In genomic region chr16:85523602-85524364, GRCh38 we compare ENCODE assay signal across 9 cellular contexts.
DNase-seq lines count a peak whose midpoint lies in the region; ATAC-seq and TF ChIP-seq lines count a peak whose summit lies in the region.
"Had no signal": no experiment of that assay in that cellular context is flagged by ENCODE, and none has a peak within 500 bp of the region (broad histone marks: within the 10 kb centered on the region; RNA-seq: fewer than 3 reads in every experiment).

No MANE protein-coding gene starts in this region.

- no peak overlapping the region for H3K27ac Mint-ChIP-seq in activated CD4-positive, alpha-beta T cell treated with anti-CD3 and anti-CD28 coated beads, Interleukin-2, amount 10 ng/mL, durations not matched to agents 7 days and 5 days

- H3K27me3 ChIP-seq in RWPE2 (ENCODE audit: insufficient read depth, poor library complexity, severe bottlenecking) (no peaks in the 10 kb centered on the region), heart right ventricle (no peaks in the 10 kb centered on the region), testis (no peaks in the 10 kb centered on the region)

- no peaks in the 10 kb centered on the region for H3K36me3 Mint-ChIP-seq in activated CD4-positive, alpha-beta T cell treated with anti-CD3 and anti-CD28 coated beads, Interleukin-2, amount 10 ng/mL, durations not matched to agents 7 days and 5 days (ENCODE audit: low read depth)

- no peaks in the 10 kb centered on the region for H3K9me3 ChIP-seq in RWPE2 (ENCODE audit: severe bottlenecking)
- no peaks in the 10 kb centered on the region for H3K9me3 ChIP-seq in heart right ventricle
- H3K9me3 ChIP-seq in testis, result no peaks in the 10 kb centered on the region

- H3K36me3 ChIP-seq in RWPE2 (ENCODE audit: low read depth), result no peaks in the 10 kb centered on the region
- H3K36me3 ChIP-seq in heart right ventricle, result no peaks in the 10 kb centered on the region
- no peaks in the 10 kb centered on the region for H3K36me3 ChIP-seq in testis (ENCODE audit: low read depth, missing control alignments)

- WGBS in heart right ventricle, 2 donors, result 42% methylated on average over 22 of the region's 22 CpGs
- 56 to 58% methylated on average over 4 to 22 of the region's 22 CpGs for WGBS in testis, 2 donors

- intact Hi-C loops in heart right ventricle (cut with DNase I), result no loop called here
- intact Hi-C loops in testis (cut with DNase I; ENCODE audit: low total_unique reads), result no loop called here

- peak; percentile 37 for ATAC-seq in RWPE2 (ENCODE audit: low read depth)
- peak; percentile 50 to 80 (median 74) for ATAC-seq in heart right ventricle
- no peak for ATAC-seq in GM21529 (IDR thresholded peaks at IDR 0.05; ENCODE audit: unreplicated experiment)
- ATAC-seq in HG03432 (IDR thresholded peaks at IDR 0.05; ENCODE audit: unreplicated experiment), result no peak

- no peak for TF ChIP-seq POLR2A in testis (IDR thresholded peaks at IDR 0.05)

- CTCF ChIA-PET in activated CD4-positive, alpha-beta T cell treated with anti-CD3 and anti-CD28 coated beads, Interleukin-2, amount 10 ng/mL, durations not matched to agents 7 days and 5 days (lab: Charles Lee), result no interaction called here

- no peaks in the 10 kb centered on the region for H3K4me1 Mint-ChIP-seq in activated CD4-positive, alpha-beta T cell treated with anti-CD3 and anti-CD28 coated beads, Interleukin-2, amount 10 ng/mL, durations not matched to agents 7 days and 5 days

- no peak overlapping the region for H3K4me3 ChIP-seq in RWPE2 (ENCODE audit: severe bottlenecking)
- peak overlapping the region in 3 of 10 donors; percentile 4 to 21 (median 12) for H3K4me3 ChIP-seq in heart right ventricle
- H3K4me3 ChIP-seq in testis, result no peak overlapping the region

- H3K27me3 Mint-ChIP-seq in activated CD4-positive, alpha-beta T cell treated with anti-CD3 and anti-CD28 coated beads, Interleukin-2, amount 10 ng/mL, durations not matched to agents 7 days and 5 days, result no peaks in the 10 kb centered on the region

- peak overlapping the region; percentile 83 for H3K27ac ChIP-seq in RWPE2 (ENCODE audit: poor library complexity, severe bottlenecking)
- H3K27ac ChIP-seq in heart right ventricle, result peak overlapping the region in 7 of 10 donors; percentile 5 to 61 (median 42)
- no peak overlapping the region for H3K27ac ChIP-seq in testis
- H3K27ac ChIP-seq: KMS-11 had no signal

- no peak overlapping the region for H3K4me3 Mint-ChIP-seq in activated CD4-positive, alpha-beta T cell treated with anti-CD3 and anti-CD28 coated beads, Interleukin-2, amount 10 ng/mL, durations not matched to agents 7 days and 5 days

- peaks cover 43% of the 10 kb centered on the region for H3K4me1 ChIP-seq in RWPE2 (ENCODE audit: insufficient read depth, poor library complexity, severe bottlenecking)
- H3K4me1 ChIP-seq in heart right ventricle, result peaks cover 16 to 43% (median 29%) of the 10 kb centered on the region in 9 donors
- peaks cover 28% of the 10 kb centered on the region for H3K4me1 ChIP-seq in testis

- DNase-seq in NCI-H1417 (lab: John Stamatoyannopoulos, UW) (peak in 2 of 3 experiments; percentile 75 to 86), NCI-H1417 treated with DMSO at 0.1 percent for 48 hours (lab: John Stamatoyannopoulos, UW) (no peak), RWPE2 (ENCODE audit: low spot score) (no peak), heart right ventricle (peak; percentile 59 to 72), testis (peak; percentile 65)
- DNase-seq in activated CD4-positive, alpha-beta T cell treated with anti-CD3 and anti-CD28 coated beads, Interleukin-2, amount 10 ng/mL, durations not matched to agents 7 days and 5 days, result no peak

- no peaks in the 10 kb centered on the region for H3K9me3 Mint-ChIP-seq in activated CD4-positive, alpha-beta T cell treated with anti-CD3 and anti-CD28 coated beads, Interleukin-2, amount 10 ng/mL, durations not matched to agents 7 days and 5 days

- no peak for TF ChIP-seq CTCF in RWPE2 (IDR thresholded peaks at IDR 0.05; ENCODE audit: poor library complexity, severe bottlenecking)
- no peak for TF ChIP-seq CTCF in heart right ventricle (IDR thresholded peaks at IDR 0.05)
- TF ChIP-seq CTCF in testis (IDR thresholded peaks at IDR 0.05), result no peak

- POLR2A ChIA-PET in activated CD4-positive, alpha-beta T cell treated with anti-CD3 and anti-CD28 coated beads, Interleukin-2, amount 10 ng/mL, durations not matched to agents 7 days and 5 days (lab: Charles Lee), result no interaction called here

Comparison
In these comparisons a context has a peak if more than half of its experiments do, and no peak if none do; other contexts are left out.
1. DNase-seq: peak in NCI-H1417 (2 of 3), heart right ventricle (2 of 2) and testis (single experiment); none in NCI-H1417 treated with DMSO at 0.1 percent for 48 hours (single experiment), RWPE2 (single experiment) and activated CD4-positive, alpha-beta T cell treated with anti-CD3 and anti-CD28 coated beads, Interleukin-2, amount 10 ng/mL, durations not matched to agents 7 days and 5 days (single experiment).
2. ATAC-seq: peak in RWPE2 (single experiment) and heart right ventricle (8 of 8); none in GM21529 (single experiment) and HG03432 (single experiment).
3. H3K27ac ChIP-seq: peak in RWPE2 (single experiment) and heart right ventricle (7 of 10); none in testis (0 of 2).